In genomic region chrX:111896148-111896547, GRCh38 we compare ENCODE assay signal across 33 cellular contexts. TPM values are rescaled to one million over a fixed set of nuclear protein-coding genes. Genes with fewer than 3 reads are reported as not detected.
"Had no signal": no experiment of that assay in that cellular context is flagged by ENCODE, and none has a peak within 500 bp of the region (broad histone marks: within the 10 kb centered on the region; RNA-seq: fewer than 3 reads in every experiment).

No MANE protein-coding gene starts in this region.

- H3K27me3 ChIP-seq: esophagus squamous epithelium had no signal

- H3K4me1 ChIP-seq: colonic mucosa, esophagus squamous epithelium, gastrocnemius medialis, heart right ventricle, left lung, lower lobe of right lung had no signal

- H3K4me3 ChIP-seq: colonic mucosa, esophagus squamous epithelium, gastrocnemius medialis, heart right ventricle, left lung, lower lobe of right lung, mucosa of descending colon had no signal

- H3K27ac ChIP-seq: colonic mucosa, epithelial cell of prostate, esophagus squamous epithelium, gastrocnemius medialis, heart right ventricle, left lung, lower lobe of right lung had no signal

- FAIRE-seq: endometrium, islet of Langerhans, keratinocyte had no signal

- H3K36me3 ChIP-seq: colonic mucosa, esophagus squamous epithelium, gastrocnemius medialis, heart right ventricle, left lung, lower lobe of right lung had no signal

- ATAC-seq: effector memory CD8-positive, alpha-beta T cell; esophagus mucosa; gastrocnemius medialis; heart right ventricle; left cardiac atrium; left lung; left ventricle myocardium superior; lower lobe of right lung; mucosa of descending colon had no signal

- DNase-seq: colonic mucosa; cortex of kidney; effector CD8-positive, alpha-beta T cell; effector memory CD8-positive, alpha-beta T cell; endodermal cell; erythroblast; esophagus squamous epithelium; foreskin fibroblast; foreskin melanocyte; gastrocnemius medialis; glutamatergic neuron; head of caudate nucleus; heart right ventricle; hippocampal formation; left cardiac atrium; left lung; left ventricle myocardium superior; lower lobe of right lung; mesenchymal stem cell; mucosa of descending colon; naive B cell had no signal

- H3K9me3 ChIP-seq: colonic mucosa, esophagus squamous epithelium, gastrocnemius medialis, heart right ventricle, left lung, lower lobe of right lung, mucosa of descending colon had no signal

RNA-seq across cellular contexts. Expression of gene TRPC5OS, which starts 20.2 kb away (rescaled TPM):
- total RNA-seq: colonic mucosa, dermis microvascular lymphatic vessel endothelial cell, endodermal cell, esophagus mucosa, esophagus squamous epithelium, gastrocnemius medialis, glomerular endothelial cell, heart right ventricle, kidney epithelial cell, left lung, left ventricle myocardium superior, lower leg skin, lower lobe of right lung, lung microvascular endothelial cell, mesenteric fat pad, mucosa of descending colon, myocyte had no signal
- polyA plus RNA-seq: heart right ventricle, keratinocyte had no signal
